Comparison of ENCODE assay signal across 28 cellular contexts in the genomic region with DNA sequence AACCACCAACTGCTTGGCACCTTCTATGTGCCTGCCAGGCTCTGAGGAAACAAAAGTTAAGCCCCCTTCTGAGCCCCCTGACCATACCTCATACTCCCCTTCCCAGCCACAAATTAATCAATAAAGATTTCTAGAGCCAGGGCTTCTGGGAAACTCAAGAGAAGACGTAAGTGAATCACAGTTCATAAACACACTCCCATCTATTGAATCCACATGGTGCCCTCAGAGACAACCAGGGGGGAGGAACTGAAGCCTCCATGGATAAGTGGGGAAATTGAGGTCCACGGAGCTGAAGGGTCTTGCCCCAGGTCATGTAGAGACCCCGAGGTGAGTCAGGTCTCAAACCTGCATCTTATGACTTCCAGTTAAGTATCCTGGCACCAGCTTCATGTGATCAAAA.
"Had no signal": no experiment of that assay in that cellular context is flagged by ENCODE, and none has a peak within 500 bp of the region (broad histone marks: within the 10 kb centered on the region; RNA-seq: fewer than 3 reads in every experiment).

No MANE protein-coding gene starts in this region.

- H3K4me1 Mint-ChIP-seq: stimulated activated naive B cell treated with anti-CD40 and anti-IgM and Interleukin-4, amounts not matched to agents 10 μg/mL and 1 μg/mL and 100 μg/mL, for 72 hours had no signal

- H3K27ac ChIP-seq: dorsolateral prefrontal cortex, left lung, tibial nerve, VCaP had no signal

- H3K4me1 ChIP-seq: left lung had no signal

- H3K27me3 ChIP-seq: dorsolateral prefrontal cortex, heart right ventricle, left lung, stomach, tibial nerve had no signal

- H3K4me2 ChIP-seq: smooth muscle cell had no signal

- H3K4me3 Mint-ChIP-seq: activated naive CD8-positive, alpha-beta T cell; nephron progenitor cell; stimulated activated naive B cell treated with anti-CD40 and anti-IgM and Interleukin-4, amounts not matched to agents 10 μg/mL and 1 μg/mL and 100 μg/mL, for 72 hours; T-helper 1 cell treated with Interleukin-12 subunit alpha and Interleukin-12 subunit beta and Interleukin-4 antibody, amounts not matched to agents 30 μg/mL and 1 μg/mL, for 36 hours had no signal

- H3K36me3 ChIP-seq: heart right ventricle, left lung, stomach, tibial nerve had no signal

- H3K4me3 ChIP-seq: coronary artery, dorsolateral prefrontal cortex, heart right ventricle, left lung, mucosa of descending colon, smooth muscle cell, stomach, tibial nerve had no signal

- DNase-seq: activated CD4-positive, alpha-beta T cell treated with anti-CD3 and anti-CD28 coated beads for 4 hours; activated CD4-positive, alpha-beta T cell treated with anti-CD3 and anti-CD28 coated beads, Interleukin-2, amount 50 U/mL, for 48 hours; activated CD8-positive, alpha-beta memory T cell treated with anti-CD3 and anti-CD28 coated beads for 24 hours; activated effector memory CD4-positive, alpha-beta T cell treated with Interleukin-2 at 50 U/mL for 16 hours; activated naive CD4-positive, alpha-beta T cell treated with Interleukin-2 at 50 U/mL for 16 hours; anterior cingulate cortex; cerebellar nuclear complex; effector memory CD4-positive, alpha-beta T cell; kidney glomerular epithelial cell; left lung; mucosa of descending colon; nephron progenitor cell; occipital lobe; stimulated activated CD4-positive, alpha-beta T cell treated with anti-CD3 and anti-CD28 coated beads, Interleukin-15, amount 100 ng/mL, for 24 hours; stimulated activated CD4-positive, alpha-beta T cell treated with anti-CD3 and anti-CD28 coated beads, Interleukin-2, amount 100 ng/mL, for 24 hours; stimulated activated naive B cell treated with anti-CD40 and anti-IgM and Interleukin-4, amounts not matched to agents 10 μg/mL and 1 μg/mL and 100 μg/mL, for 72 hours; stomach; SW 1271; T-helper 9 cell had no signal

- H3K27ac Mint-ChIP-seq: activated naive CD8-positive, alpha-beta T cell; nephron progenitor cell; stimulated activated naive B cell treated with anti-CD40 and anti-IgM and Interleukin-4, amounts not matched to agents 10 μg/mL and 1 μg/mL and 100 μg/mL, for 72 hours; T-helper 1 cell treated with Interleukin-12 subunit alpha and Interleukin-12 subunit beta and Interleukin-4 antibody, amounts not matched to agents 30 μg/mL and 1 μg/mL, for 36 hours had no signal

- H3K9me3 ChIP-seq: left lung, mucosa of descending colon, stomach had no signal

- H3K9me3 Mint-ChIP-seq: T-helper 1 cell treated with Interleukin-12 subunit alpha and Interleukin-12 subunit beta and Interleukin-4 antibody, amounts not matched to agents 30 μg/mL and 1 μg/mL, for 36 hours had no signal

- FAIRE-seq: TTC549 had no signal

- ATAC-seq: left lung; mucosa of descending colon; stimulated activated naive B cell treated with anti-CD40 and anti-IgM and Interleukin-4, amounts not matched to agents 10 μg/mL and 1 μg/mL and 100 μg/mL, for 72 hours had no signal

- H3K36me3 Mint-ChIP-seq: activated naive CD8-positive, alpha-beta T cell; stimulated activated naive B cell treated with anti-CD40 and anti-IgM and Interleukin-4, amounts not matched to agents 10 μg/mL and 1 μg/mL and 100 μg/mL, for 72 hours had no signal
